In genomic region chr6:149565539-149566371, GRCh38 we compare ENCODE assay signal across 8 cellular contexts. TPM values are rescaled to one million over a fixed set of nuclear protein-coding genes. Genes with fewer than 3 reads are reported as not detected.
DNase-seq lines count a peak whose midpoint lies in the region; ATAC-seq, FAIRE-seq and TF ChIP-seq lines count a peak whose summit lies in the region.

No MANE protein-coding gene starts in this region.

- H3K27ac ChIP-seq in AG04450 (ENCODE audit: low read depth, low read length) = peak overlapping the region; percentile 47
- peak overlapping the region; percentile 92 to 93 for H3K27ac ChIP-seq in small intestine (ENCODE audit: low read depth in 1 of 2, low read length in 1 of 2)

- POLR2A ChIA-PET in AG04450 (lab: Yijun Ruan, JAX) = interaction anchor here (0.7 kb wide), 1 partner anchor 1266 kb away, joined by 4 read pairs; no protein-coding TSS in a partner anchor

- DNase-seq in AG04450 (ENCODE audit: low read depth, low spot score) (peak; percentile 86), NCI-H2196 treated with DMSO at 0.1 percent for 48 hours (lab: John Stamatoyannopoulos, UW; ENCODE audit: unreplicated experiment) (peak; percentile 81), bronchial epithelial cell (ENCODE audit: low read depth) (peak; percentile 88), iPS-NIHi7 (ENCODE audit: extremely low spot score) (peak; percentile 99), small intestine (peak; percentile 96)

- H3K36me3 ChIP-seq in bronchial epithelial cell (ENCODE audit: control insufficient read depth, insufficient read depth, low read length) = no peaks in the 10 kb centered on the region
- no peaks in the 10 kb centered on the region for H3K36me3 ChIP-seq in small intestine (ENCODE audit: control insufficient read depth in 2 of 2, insufficient read depth in 2 of 2, low read length in 2 of 2)

- TF ChIP-seq CTCF in AG04450 (IDR thresholded peaks at IDR 0.05; ENCODE audit: low read depth, low read length) (peak; percentile 74), WI38 (IDR thresholded peaks at IDR 0.05; ENCODE audit: low read depth, low read length) (peak; percentile 67), bronchial epithelial cell (IDR thresholded peaks at IDR 0.05; ENCODE audit: insufficient read depth, low read length, severe bottlenecking) (peak; percentile 69)

- FAIRE-seq in bronchial epithelial cell (lab: Jason Lieb, UNC) = no peak
- no peak for FAIRE-seq in small intestine (lab: Jason Lieb, UNC)

- peaks cover 0 to 4% of the 10 kb centered on the region in 2 donors for H3K4me1 ChIP-seq in small intestine (ENCODE audit: control insufficient read depth in 2 of 2, insufficient read depth in 1 of 2, low read depth in 1 of 2, low read length in 1 of 2)

- ATAC-seq in GM18870 (IDR thresholded peaks at IDR 0.05; ENCODE audit: unreplicated experiment) (peak; percentile 67), HG03139 (IDR thresholded peaks at IDR 0.05; ENCODE audit: unreplicated experiment) (peak; percentile 86)

- H3K27me3 ChIP-seq in AG04450 (ENCODE audit: control insufficient read depth, insufficient read depth, low read length) (no peaks in the 10 kb centered on the region), bronchial epithelial cell (ENCODE audit: control insufficient read depth, insufficient read depth, low read length) (no peaks in the 10 kb centered on the region), small intestine (ENCODE audit: control insufficient read depth in 2 of 2, insufficient read depth in 2 of 2, low read length in 2 of 2) (no peaks in the 10 kb centered on the region)

- H3K9me3 ChIP-seq in AG04450 (ENCODE audit: control insufficient read depth, insufficient read depth, low read length) = no peaks in the 10 kb centered on the region; the same call in 1 of the 2 replicates
- H3K9me3 ChIP-seq in small intestine (ENCODE audit: control insufficient read depth, low read depth) = no peaks in the 10 kb centered on the region

- peak overlapping the region; percentile 88 for H3K4me3 ChIP-seq in AG04450 (ENCODE audit: low read depth, low read length)
- H3K4me3 ChIP-seq in WI38 (ENCODE audit: low read depth, low read length) = peak overlapping the region; percentile 86
- peak overlapping the region; percentile 71 for H3K4me3 ChIP-seq in bronchial epithelial cell (ENCODE audit: low read depth, low read length)
- H3K4me3 ChIP-seq in small intestine (ENCODE audit: low read depth in 1 of 2, low read length in 2 of 2) = peak overlapping the region; percentile 94 to 100

- 0 to 1% (median 1%) methylated on average over 33 to 55 of the region's 55 CpGs for WGBS in small intestine, 3 donors

- CTCF ChIA-PET in AG04450 (lab: Charles Lee) = interaction anchor here (0.6 to 1.0 kb wide), 9 partner anchors 14 to 598 kb away, joined by 3 to 7 read pairs (median 4); partner anchors contain the start of genes NUP43 and PPIL4

RNA-seq across cellular contexts. Expression of gene GINM1, which starts 0.4 kb away (rescaled TPM):
- polyA plus RNA-seq in AG04450 (2011; rRNA removed) = 28.3 and 42.0 TPM in 2 replicates
- 4.1 and 8.6 TPM in 2 replicates for polyA minus RNA-seq in AG04450 (2011; rRNA and poly(A)+ RNA removed)
- 30.8 and 41.2 TPM in 2 replicates for total RNA-seq in bronchial epithelial cell
- 10 to 100 TPM in 2 of 3 donors, 1 to 10 TPM in 1; 9.2 to 28.4 (median 17.0) TPM for polyA plus RNA-seq in small intestine

RNA-seq across cellular contexts. Expression of gene PPIL4, which starts 19.9 kb away (rescaled TPM):
- polyA plus RNA-seq in AG04450 (2011; rRNA removed) (12.0 and 14.7 TPM in 2 replicates), small intestine (10 to 100 TPM; 15.1 to 16.7 (median 15.7) TPM)
- 5.1 and 8.2 TPM in 2 replicates for polyA minus RNA-seq in AG04450 (2011; rRNA and poly(A)+ RNA removed)
- 19.7 and 26.2 TPM in 2 replicates for total RNA-seq in bronchial epithelial cell

Comparison
In these comparisons a context has a peak if more than half of its experiments do, and no peak if none do; other contexts are left out.
1. Peak in every context shown above with its lines: DNase-seq, ATAC-seq, H3K4me3 ChIP-seq and H3K27ac ChIP-seq.